Comparison of ENCODE assay signal across 10 cellular contexts in genomic region chr3:52531636-52532516, GRCh38. TPM values are rescaled to one million over a fixed set of nuclear protein-coding genes. Genes with fewer than 3 reads are reported as not detected.
A peak's percentile ranks its signal among the peaks of the same experiment; 100 is the strongest.
DNase-seq lines count a peak whose midpoint lies in the region; ATAC-seq, FAIRE-seq and TF ChIP-seq lines count a peak whose summit lies in the region.
"Had no signal": no experiment of that assay in that cellular context is flagged by ENCODE, and none has a peak within 500 bp of the region (broad histone marks: within the 10 kb centered on the region; RNA-seq: fewer than 3 reads in every experiment).

No MANE protein-coding gene starts in this region.

- H3K4me3 ChIP-seq in ascending aorta (peak overlapping the region in 1 of 2 donors; percentile 64), urinary bladder (ENCODE audit: low read depth, low read length) (peak overlapping the region; percentile 78)

- no peaks in the 10 kb centered on the region for H3K9me3 Mint-ChIP-seq in activated naive CD4-positive, alpha-beta T cell treated with anti-CD3 and anti-CD28 coated beads for 36 hours

- H3K36me3 Mint-ChIP-seq in activated naive CD4-positive, alpha-beta T cell treated with anti-CD3 and anti-CD28 coated beads for 36 hours (ENCODE audit: low read depth) = peaks cover 2% of the 10 kb centered on the region

- no peaks in the 10 kb centered on the region for H3K27me3 Mint-ChIP-seq in activated naive CD4-positive, alpha-beta T cell treated with anti-CD3 and anti-CD28 coated beads for 36 hours (ENCODE audit: low read depth)

- H3K4me1 ChIP-seq in ascending aorta (peaks cover 4 to 17% of the 10 kb centered on the region in 2 donors), urinary bladder (ENCODE audit: insufficient read depth) (no peaks in the 10 kb centered on the region)

- no peak for ATAC-seq in GM21576 (IDR thresholded peaks at IDR 0.05; ENCODE audit: unreplicated experiment)

- H3K27ac Mint-ChIP-seq in activated naive CD4-positive, alpha-beta T cell treated with anti-CD3 and anti-CD28 coated beads for 36 hours = no peak overlapping the region

- no peak for FAIRE-seq in RCC 7860 (lab: Jason Lieb, UNC)
- FAIRE-seq: G401.6 had no signal

- WGBS in urinary bladder = 83% methylated on average over 16 of the region's 16 CpGs

- H3K27ac ChIP-seq in ascending aorta (peak overlapping the region; percentile 49 to 80), layer of hippocampus (ENCODE audit: low read depth, low read length) (peak overlapping the region; percentile 12), urinary bladder (ENCODE audit: low read depth) (no peak overlapping the region)

- CTCF ChIA-PET in activated naive CD4-positive, alpha-beta T cell treated with anti-CD3 and anti-CD28 coated beads for 36 hours (lab: Charles Lee) = no interaction called here

- H3K4me3 Mint-ChIP-seq in activated naive CD4-positive, alpha-beta T cell treated with anti-CD3 and anti-CD28 coated beads for 36 hours = peak overlapping the region; percentile 72

- H3K27me3 ChIP-seq in ascending aorta (no peaks in the 10 kb centered on the region), layer of hippocampus (ENCODE audit: control insufficient read depth, insufficient read depth, low read length) (no peaks in the 10 kb centered on the region)

- peaks cover 4 to 11% of the 10 kb centered on the region in 2 donors for H3K36me3 ChIP-seq in ascending aorta
- no peaks in the 10 kb centered on the region for H3K36me3 ChIP-seq in urinary bladder (ENCODE audit: insufficient read depth)

- intact Hi-C loops in activated naive CD4-positive, alpha-beta T cell treated with anti-CD3 and anti-CD28 coated beads for 36 hours (cut with micrococcal nuclease) = loop anchor here (10.0 kb wide), 2 partner anchors 513 to 813 kb away; partner anchors contain the start of genes DCP1A and SFMBT1
- intact Hi-C loops in ascending aorta (cut with DNase I) = loop anchor here (5.0 to 10.0 kb wide), 2 partner anchors 245 to 363 kb away; partner anchors contain the start of genes GLYCTK and STIMATE

- TF ChIP-seq CTCF in ascending aorta (IDR thresholded peaks at IDR 0.05) = no peak

- DNase-seq in activated naive CD4-positive, alpha-beta T cell treated with anti-CD3 and anti-CD28 coated beads for 36 hours = peak; percentile 5
- no peak for DNase-seq in activated naive CD4-positive, alpha-beta T cell treated with anti-CD3 and anti-CD28 coated beads, Interleukin-2, amount 50 U/mL, for 16 hours
- peak in 1 of 2 donors; percentile 64 for DNase-seq in ascending aorta (ENCODE audit: low spot score in 2 of 2)
- no peak for DNase-seq in RCC 7860 (ENCODE audit: low spot score)
- no peak for DNase-seq in NCI-H524 (lab: John Stamatoyannopoulos, UW)
- DNase-seq: NCI-H1105 had no signal

- H3K9me3 ChIP-seq in ascending aorta = no peaks in the 10 kb centered on the region

- peaks cover 15% of the 10 kb centered on the region for H3K4me1 Mint-ChIP-seq in activated naive CD4-positive, alpha-beta T cell treated with anti-CD3 and anti-CD28 coated beads for 36 hours (ENCODE audit: low read depth)

RNA-seq across cellular contexts. Expression of gene NT5DC2, which starts 1.8 kb away (rescaled TPM):
- 10 to 100 TPM; 20.4 to 20.8 TPM for total RNA-seq in activated naive CD4-positive, alpha-beta T cell treated with anti-CD3 and anti-CD28 coated beads for 36 hours
- 95.5 TPM for total RNA-seq in ascending aorta
- total RNA-seq in urinary bladder = 32.9 TPM
- polyA plus RNA-seq in urinary bladder = 63.8 TPM

RNA-seq across cellular contexts. Expression of gene UQCC5, which starts 4.5 kb away (rescaled TPM):
- 10 to 100 TPM; 12.3 to 13.1 TPM for total RNA-seq in activated naive CD4-positive, alpha-beta T cell treated with anti-CD3 and anti-CD28 coated beads for 36 hours
- total RNA-seq in ascending aorta = not detected
- 5.7 TPM for total RNA-seq in urinary bladder
- 38.4 TPM for polyA plus RNA-seq in urinary bladder

RNA-seq across cellular contexts. Expression of gene STAB1, which starts 36.7 kb away (rescaled TPM):
- under 1 TPM; 0.10 to 0.17 TPM for total RNA-seq in activated naive CD4-positive, alpha-beta T cell treated with anti-CD3 and anti-CD28 coated beads for 36 hours
- 363 TPM for total RNA-seq in ascending aorta
- 73.5 TPM for total RNA-seq in urinary bladder
- 91.8 TPM for polyA plus RNA-seq in urinary bladder

Comparison
In these comparisons a context has a peak if more than half of its experiments do, and no peak if none do; other contexts are left out.
1. RNA of gene STAB1, which starts 36.7 kb away (total RNA-seq): 363 TPM in ascending aorta (single experiment) and 73.5 TPM in urinary bladder (single experiment); 0.10 to 0.17 TPM in activated naive CD4-positive, alpha-beta T cell treated with anti-CD3 and anti-CD28 coated beads for 36 hours; every median in the first group is over 10 times any median in the second.